Comparison of ENCODE assay signal across 16 cellular contexts in the genomic region with DNA sequence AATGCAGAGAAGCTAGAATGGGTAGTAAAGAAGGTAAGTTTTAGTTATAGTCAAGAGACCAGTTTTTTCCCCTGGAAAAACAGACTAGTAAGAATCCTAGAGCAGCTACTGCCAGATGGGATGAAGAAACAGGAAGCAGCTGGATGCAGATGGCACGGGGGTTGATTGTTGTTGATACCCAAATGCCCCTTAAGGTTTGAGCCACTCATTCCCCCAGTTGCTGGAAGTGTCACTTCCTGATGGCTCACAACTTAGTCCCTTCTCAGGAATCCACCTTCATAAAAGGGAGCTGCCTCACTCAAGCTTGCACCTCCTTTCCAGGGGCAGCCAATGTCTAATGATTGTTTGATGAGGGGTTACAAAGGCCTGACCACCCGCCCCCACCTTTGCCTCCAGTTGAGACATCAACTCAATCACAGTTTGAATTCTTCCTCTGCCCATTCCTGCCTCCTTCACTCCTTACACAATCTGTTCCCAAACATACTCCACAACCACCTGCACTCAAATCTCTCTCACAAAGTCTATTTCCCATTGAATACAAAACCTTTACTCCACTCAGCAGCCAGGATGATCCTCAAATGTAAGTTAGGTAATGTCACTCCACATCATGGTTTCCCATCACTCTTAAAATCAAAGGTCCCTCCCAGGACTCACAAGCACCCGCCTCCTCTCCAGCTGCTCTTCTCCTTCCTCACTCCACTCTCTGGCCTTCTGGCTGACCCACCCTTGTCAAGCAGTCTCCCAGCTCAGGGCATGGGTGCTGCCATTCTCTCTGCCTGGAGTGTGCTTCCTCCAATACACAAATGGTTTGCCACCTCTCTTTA.
DNase-seq lines count a peak whose midpoint lies in the region; TF ChIP-seq lines count a peak whose summit lies in the region.
"Had no signal": no experiment of that assay in that cellular context is flagged by ENCODE, and none has a peak within 500 bp of the region (broad histone marks: within the 10 kb centered on the region; RNA-seq: fewer than 3 reads in every experiment).

No MANE protein-coding gene starts in this region.

- TF ChIP-seq CTCF in AG10803 (conservative IDR thresholded peaks at IDR 0.05; ENCODE audit: low read length) (no peak), chondrocyte (IDR thresholded peaks at IDR 0.05) (no peak), neural crest cell (conservative IDR thresholded peaks at IDR 0.05) (no peak)

- H3K9me3 Mint-ChIP-seq in chondrocyte (ENCODE audit: low read depth) (peaks cover 4% of the 10 kb centered on the region), neural crest cell (no peaks in the 10 kb centered on the region)
- no peaks in the 10 kb centered on the region for H3K9me3 Mint-ChIP-seq in CD8-positive, alpha-beta memory T cell
- H3K9me3 Mint-ChIP-seq: activated naive CD4-positive, alpha-beta T cell treated with anti-CD3 and anti-CD28 coated beads for 36 hours had no signal

- H3K4me1 ChIP-seq in CD8-positive, alpha-beta memory T cell (ENCODE audit: insufficient read depth, low read length), result no peaks in the 10 kb centered on the region
- H3K4me1 ChIP-seq: colonic mucosa had no signal

- no peak overlapping the region for H3K4me3 ChIP-seq in AG10803 (ENCODE audit: low read length)
- H3K4me3 ChIP-seq in CD8-positive, alpha-beta memory T cell (ENCODE audit: low read length), result no peak overlapping the region
- H3K4me3 ChIP-seq: colonic mucosa, right lobe of liver had no signal

- CTCF ChIA-PET in CD8-positive, alpha-beta memory T cell (lab: Charles Lee), result no interaction called here

- H3K36me3 Mint-ChIP-seq in chondrocyte (ENCODE audit: low read depth), result no peaks in the 10 kb centered on the region
- no peaks in the 10 kb centered on the region for H3K36me3 Mint-ChIP-seq in neural crest cell (ENCODE audit: low read depth)
- H3K36me3 Mint-ChIP-seq in CD8-positive, alpha-beta memory T cell, result no peaks in the 10 kb centered on the region

- POLR2A ChIA-PET in CD8-positive, alpha-beta memory T cell (lab: Charles Lee), result no interaction called here

- H3K27me3 Mint-ChIP-seq in chondrocyte (ENCODE audit: low read depth) (no peaks in the 10 kb centered on the region), neural crest cell (ENCODE audit: low read depth) (no peaks in the 10 kb centered on the region)
- H3K27me3 Mint-ChIP-seq in CD8-positive, alpha-beta memory T cell, result peaks cover 0 to 3% of the 10 kb centered on the region in 2 donors

- no peaks in the 10 kb centered on the region for H3K9me3 ChIP-seq in CD8-positive, alpha-beta memory T cell (ENCODE audit: low read length)
- H3K9me3 ChIP-seq: colonic mucosa, right lobe of liver had no signal

- peak overlapping the region; percentile 10 for H3K27ac Mint-ChIP-seq in chondrocyte (ENCODE audit: unreplicated experiment)
- peak overlapping the region; percentile 54 for H3K27ac Mint-ChIP-seq in neural crest cell (ENCODE audit: unreplicated experiment)
- H3K27ac Mint-ChIP-seq in CD8-positive, alpha-beta memory T cell, result no peak overlapping the region
- H3K27ac Mint-ChIP-seq: activated naive CD4-positive, alpha-beta T cell treated with anti-CD3 and anti-CD28 coated beads for 36 hours had no signal

- peaks cover 70% of the 10 kb centered on the region for H3K4me1 Mint-ChIP-seq in chondrocyte (ENCODE audit: low read depth)
- peaks cover 6% of the 10 kb centered on the region for H3K4me1 Mint-ChIP-seq in neural crest cell
- H3K4me1 Mint-ChIP-seq in CD8-positive, alpha-beta memory T cell, result no peaks in the 10 kb centered on the region

- DNase-seq in AG10803 (ENCODE audit: low read depth) (peak; percentile 68), HT1080 (ENCODE audit: low read depth) (peak; percentile 76), chondrocyte (ENCODE audit: low spot score) (no peak), neural crest cell (ENCODE audit: low read depth, low spot score) (no peak), midbrain (lab: John Stamatoyannopoulos, UW) (no peak), putamen (ENCODE audit: low spot score) (no peak), mesenteric fat pad (ENCODE audit: low spot score) (no peak)
- no peak for DNase-seq in CD8-positive, alpha-beta memory T cell
- DNase-seq: activated CD4-positive, alpha-beta T cell treated with anti-CD3 and anti-CD28 coated beads, Interleukin-2, amount 50 U/mL, for 1 hour; activated naive CD4-positive, alpha-beta T cell treated with anti-CD3 and anti-CD28 coated beads for 36 hours; colonic mucosa; COR-L47; head of caudate nucleus; NCI-H748 treated with DMSO at 0.1 percent for 48 hours; right lobe of liver; substantia nigra had no signal

- no peaks in the 10 kb centered on the region for H3K27me3 ChIP-seq in CD8-positive, alpha-beta memory T cell (ENCODE audit: insufficient read depth, low read length, poor library complexity, severe bottlenecking)
- H3K27me3 ChIP-seq: colonic mucosa, right lobe of liver had no signal

- no peaks in the 10 kb centered on the region for H3K36me3 ChIP-seq in CD8-positive, alpha-beta memory T cell (ENCODE audit: insufficient read depth, low read length)
- H3K36me3 ChIP-seq: colonic mucosa, right lobe of liver had no signal

- no peak overlapping the region for H3K4me3 Mint-ChIP-seq in chondrocyte (ENCODE audit: unreplicated experiment)
- no peak overlapping the region for H3K4me3 Mint-ChIP-seq in neural crest cell
- no peak overlapping the region for H3K4me3 Mint-ChIP-seq in CD8-positive, alpha-beta memory T cell
- H3K4me3 Mint-ChIP-seq: activated naive CD4-positive, alpha-beta T cell treated with anti-CD3 and anti-CD28 coated beads for 36 hours had no signal

- H3K27ac ChIP-seq in CD8-positive, alpha-beta memory T cell (ENCODE audit: low read depth, low read length), result no peak overlapping the region
- H3K27ac ChIP-seq: colonic mucosa, right lobe of liver had no signal

Comparison
In these comparisons a context has a peak if more than half of its experiments do, and no peak if none do; other contexts are left out.
1. DNase-seq: peak in AG10803 (single experiment) and HT1080 (single experiment); none in chondrocyte (single experiment), neural crest cell (single experiment), midbrain (single experiment), putamen (single experiment), mesenteric fat pad (single experiment) and CD8-positive, alpha-beta memory T cell (0 of 5).
2. H3K27ac Mint-ChIP-seq: peak in chondrocyte (single experiment) and neural crest cell (single experiment); none in CD8-positive, alpha-beta memory T cell (0 of 8).